Comparison of ENCODE assay signal across 8 cellular contexts in the genomic region with DNA sequence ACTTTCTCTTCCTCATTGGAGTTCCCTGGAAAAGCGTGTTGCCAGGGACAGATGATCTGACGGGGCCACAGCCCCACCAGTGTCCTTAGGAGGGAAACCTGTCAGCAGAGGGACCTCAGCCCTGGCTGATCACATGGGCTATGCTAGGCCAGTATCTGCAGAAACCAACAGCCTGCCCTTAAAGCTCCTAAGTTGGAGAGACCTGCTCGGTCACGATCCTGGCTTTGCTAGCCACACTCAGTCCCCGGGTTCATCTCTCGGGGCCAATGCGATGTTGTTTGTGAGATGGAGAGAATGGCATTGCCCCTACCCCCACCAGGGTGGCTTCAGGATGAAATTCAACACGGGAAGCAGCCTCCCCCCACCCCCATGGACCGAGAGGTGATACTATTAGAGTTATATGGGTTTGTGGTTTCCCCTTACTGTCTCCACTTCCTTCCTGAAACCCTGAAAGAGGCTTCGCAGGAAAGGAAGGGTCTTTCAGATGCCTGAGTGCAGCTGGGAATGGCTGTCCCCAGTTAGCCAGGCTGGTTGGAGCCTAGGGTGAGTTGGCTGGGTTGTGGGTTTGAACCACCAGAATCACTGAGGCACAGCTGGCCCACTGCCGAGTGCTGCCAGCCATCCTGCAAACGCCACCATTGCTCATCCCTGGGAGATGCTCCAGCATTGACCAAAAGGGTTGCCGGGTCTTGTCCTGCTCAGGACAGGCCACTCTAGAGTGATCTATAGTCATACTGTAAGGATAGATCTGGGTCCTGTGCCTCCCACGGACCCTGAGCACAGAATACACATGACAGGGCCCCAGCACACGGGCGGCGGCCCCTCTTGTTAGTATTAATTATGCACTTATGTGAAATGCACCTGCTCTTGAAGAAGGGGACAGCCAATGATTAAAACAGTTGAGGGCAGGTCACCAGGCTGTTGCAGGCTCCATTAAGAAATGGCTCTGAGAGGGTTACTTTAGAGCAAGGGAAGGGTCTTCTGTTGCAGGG. TPM values are rescaled to one million over a fixed set of nuclear protein-coding genes. Genes with fewer than 3 reads are reported as not detected.
A peak's percentile ranks its signal among the peaks of the same experiment; 100 is the strongest.
DNase-seq lines count a peak whose midpoint lies in the region; ATAC-seq lines count a peak whose summit lies in the region.

No MANE protein-coding gene starts in this region.

- peak overlapping the region; percentile 72 for H3K4me3 Mint-ChIP-seq in stimulated activated memory B cell treated with anti-CD40 and anti-IgM and Interleukin-4, amounts not matched to agents 10 μg/mL and 1 μg/mL and 100 μg/mL, for 72 hours

- intact Hi-C loops in Right ventricle myocardium superior (cut with DNase I) = no loop called here

- H3K36me3 ChIP-seq in KOPT-K1 (ENCODE audit: insufficient read depth, low read length) = no peaks in the 10 kb centered on the region

- peak; percentile 75 for ATAC-seq in stimulated activated memory B cell treated with anti-CD40 and anti-IgM and Interleukin-4, amounts not matched to agents 10 μg/mL and 1 μg/mL and 100 μg/mL, for 72 hours
- ATAC-seq in GM18867 (IDR thresholded peaks at IDR 0.05; ENCODE audit: unreplicated experiment) (no peak), Right ventricle myocardium superior (ENCODE audit: poor library complexity) (no peak)

- no peaks in the 10 kb centered on the region for H3K9me3 ChIP-seq in KOPT-K1 (ENCODE audit: insufficient read depth, low read length, poor library complexity, severe bottlenecking)

- peak; percentile 35 for DNase-seq in SKM-1 treated with dmso at 0.1 percent for 144 hours (lab: John Stamatoyannopoulos, UW; ENCODE audit: unreplicated experiment)
- no peak for DNase-seq in SKM-1 (lab: John Stamatoyannopoulos, UW; ENCODE audit: unreplicated experiment)
- peak; percentile 70 for DNase-seq in activated effector memory CD4-positive, alpha-beta T cell treated with anti-CD3 and anti-CD28 coated beads, Interleukin-2, amount 50 U/mL, for 16 hours
- DNase-seq in SW 1271 (lab: John Stamatoyannopoulos, UW) = no peak
- no peak for DNase-seq in Right ventricle myocardium superior

- peak overlapping the region; percentile 26 for H3K27ac ChIP-seq in KOPT-K1 (ENCODE audit: low read depth, low read length, poor library complexity, severe bottlenecking)

- peak overlapping the region; percentile 65 for H3K27ac Mint-ChIP-seq in stimulated activated memory B cell treated with anti-CD40 and anti-IgM and Interleukin-4, amounts not matched to agents 10 μg/mL and 1 μg/mL and 100 μg/mL, for 72 hours

- peaks cover 17% of the 10 kb centered on the region for H3K27me3 Mint-ChIP-seq in stimulated activated memory B cell treated with anti-CD40 and anti-IgM and Interleukin-4, amounts not matched to agents 10 μg/mL and 1 μg/mL and 100 μg/mL, for 72 hours

- no peaks in the 10 kb centered on the region for H3K36me3 Mint-ChIP-seq in stimulated activated memory B cell treated with anti-CD40 and anti-IgM and Interleukin-4, amounts not matched to agents 10 μg/mL and 1 μg/mL and 100 μg/mL, for 72 hours

- H3K9me3 Mint-ChIP-seq in stimulated activated memory B cell treated with anti-CD40 and anti-IgM and Interleukin-4, amounts not matched to agents 10 μg/mL and 1 μg/mL and 100 μg/mL, for 72 hours = no peaks in the 10 kb centered on the region

- peaks cover 55% of the 10 kb centered on the region for H3K4me1 Mint-ChIP-seq in stimulated activated memory B cell treated with anti-CD40 and anti-IgM and Interleukin-4, amounts not matched to agents 10 μg/mL and 1 μg/mL and 100 μg/mL, for 72 hours

RNA-seq across cellular contexts. Expression of a gene that starts 16.8 kb away (rescaled TPM):
- total RNA-seq in Right ventricle myocardium superior = 0.48 TPM

Comparison
In these comparisons a context has a peak if more than half of its experiments do, and no peak if none do; other contexts are left out.
1. DNase-seq: peak in SKM-1 treated with dmso at 0.1 percent for 144 hours (single experiment) and activated effector memory CD4-positive, alpha-beta T cell treated with anti-CD3 and anti-CD28 coated beads, Interleukin-2, amount 50 U/mL, for 16 hours (single experiment); none in SKM-1 (single experiment), SW 1271 (0 of 2) and Right ventricle myocardium superior (single experiment).